In the genomic region with DNA sequence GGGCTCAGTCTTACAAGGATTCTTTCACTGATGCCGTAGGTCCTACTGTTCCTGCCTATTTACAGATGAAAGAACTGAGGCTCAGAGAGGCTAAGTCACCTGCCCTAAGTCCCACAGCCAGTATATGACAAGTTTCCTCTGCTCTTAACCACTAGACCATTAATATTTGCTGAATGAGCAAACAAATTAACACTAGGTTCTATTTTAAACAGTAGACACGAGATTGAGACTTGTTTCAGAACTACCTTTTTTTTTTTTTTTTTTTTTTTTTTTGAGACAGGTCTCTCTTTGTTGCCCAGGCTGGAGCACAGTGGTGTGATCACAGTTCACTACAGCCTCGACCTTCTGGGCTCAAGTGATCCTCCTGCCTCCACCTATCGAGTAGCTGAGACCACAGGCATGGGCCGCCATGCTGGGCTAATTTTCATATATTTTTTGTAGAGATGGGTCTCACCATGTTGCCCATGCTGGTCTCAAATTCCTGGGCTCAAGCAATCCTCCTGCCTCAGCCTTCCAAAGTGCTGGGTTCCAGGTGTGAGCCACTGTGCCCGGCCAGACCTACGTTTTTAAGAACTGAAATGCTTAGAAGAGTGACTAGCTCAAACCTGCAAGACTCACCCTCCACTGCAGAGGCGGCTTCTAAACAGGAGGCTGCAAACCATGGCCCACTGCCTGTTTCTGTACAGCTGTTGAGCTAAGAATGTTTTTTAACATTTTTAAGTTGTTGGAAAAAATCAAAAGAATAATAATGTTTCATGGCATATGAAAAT, we compare ENCODE assay signal across 8 cellular contexts. TPM values are rescaled to one million over a fixed set of nuclear protein-coding genes. Genes with fewer than 3 reads are reported as not detected.
DNase-seq lines count a peak whose midpoint lies in the region; ATAC-seq and TF ChIP-seq lines count a peak whose summit lies in the region.
"Had no signal": no experiment of that assay in that cellular context is flagged by ENCODE, and none has a peak within 500 bp of the region (broad histone marks: within the 10 kb centered on the region; RNA-seq: fewer than 3 reads in every experiment).

No MANE protein-coding gene starts in this region.

- H3K9me2 ChIP-seq in hepatocyte (replicated peaks; ENCODE audit: insufficient read depth) = no peaks in the 10 kb centered on the region

- H3K27me3 ChIP-seq in spleen (replicated peaks in 1 of 7) = no peaks in the 10 kb centered on the region
- H3K27me3 ChIP-seq in hepatocyte = no peaks in the 10 kb centered on the region
- no peaks in the 10 kb centered on the region for H3K27me3 ChIP-seq in upper lobe of left lung
- H3K27me3 ChIP-seq: adrenal gland had no signal

- intact Hi-C loops in spleen (cut with DNase I; ENCODE audit: low total_unique reads) = no loop called here

- TF ChIP-seq POLR2A in spleen (IDR thresholded peaks at IDR 0.05) (no peak), upper lobe of left lung (IDR thresholded peaks at IDR 0.05) (no peak)

- H3K27ac ChIP-seq in spleen = peak overlapping the region in 5 of 8 donors; percentile 11 to 58 (median 22)
- no peak overlapping the region for H3K27ac ChIP-seq in hepatocyte
- H3K27ac ChIP-seq in upper lobe of left lung = no peak overlapping the region

- ATAC-seq in GM18520 (IDR thresholded peaks at IDR 0.05; ENCODE audit: unreplicated experiment) (peak; percentile 63), GM21526 (IDR thresholded peaks at IDR 0.05; ENCODE audit: low FRiP score, unreplicated experiment) (peak; percentile 53), HG03354 (IDR thresholded peaks at IDR 0.05; ENCODE audit: poor library complexity, severe bottlenecking, unreplicated experiment) (peak; percentile 62), upper lobe of left lung (ENCODE audit: low FRiP score in 2 of 2) (no peak)

- no peak overlapping the region for H3K4me2 ChIP-seq in hepatocyte

- TF ChIP-seq EP300 in upper lobe of left lung (IDR thresholded peaks at IDR 0.05) = no peak

- no peaks in the 10 kb centered on the region for H4K20me1 ChIP-seq in hepatocyte (ENCODE audit: insufficient read depth, poor library complexity, severe bottlenecking)

- no peak for TF ChIP-seq CTCF in spleen (IDR thresholded peaks at IDR 0.05 in 8 of 11, conservative IDR thresholded peaks at IDR 0.05 in 3 of 11)
- no peak for TF ChIP-seq CTCF in hepatocyte (IDR thresholded peaks at IDR 0.05; ENCODE audit: poor library complexity)
- no peak for TF ChIP-seq CTCF in upper lobe of left lung (IDR thresholded peaks at IDR 0.05)

- H3K4me1 ChIP-seq in spleen (peaks cover 15 to 100% (median 63%) of the 10 kb centered on the region in 6 donors), hepatocyte (ENCODE audit: insufficient read depth) (peaks cover 21% of the 10 kb centered on the region), upper lobe of left lung (peaks cover 16 to 34% (median 31%) of the 10 kb centered on the region in 4 donors)

- H2AFZ ChIP-seq in hepatocyte = no peak overlapping the region

- DNase-seq in spleen (peak; percentile 47), hepatocyte (ENCODE audit: low spot score) (no peak), upper lobe of left lung (no peak), dedifferentiated amniotic fluid mesenchymal stem cell (ENCODE audit: extremely low spot score) (no peak)
- DNase-seq: adrenal gland had no signal

- H3K9me3 ChIP-seq in spleen (no peaks in the 10 kb centered on the region), hepatocyte (ENCODE audit: low read depth) (no peaks in the 10 kb centered on the region), upper lobe of left lung (no peaks in the 10 kb centered on the region)
- H3K9me3 ChIP-seq: adrenal gland had no signal

- 73 to 81% (median 78%) methylated on average over 8 of the region's 8 CpGs for WGBS in spleen, 5 donors
- 86% methylated on average over 8 of the region's 8 CpGs for WGBS in hepatocyte (ENCODE audit: low lambda C conversion rate, missing lambda C conversion rate)
- 85 to 86% methylated on average over 8 of the region's 8 CpGs for WGBS in upper lobe of left lung, 2 donors

- H3K4me3 ChIP-seq in spleen (no peak overlapping the region), hepatocyte (no peak overlapping the region), upper lobe of left lung (no peak overlapping the region)
- H3K4me3 ChIP-seq: adrenal gland had no signal

- H3K79me2 ChIP-seq in hepatocyte = no peaks in the 10 kb centered on the region

- H3K36me3 ChIP-seq in spleen (peaks cover 0 to 51% (median 0%) of the 10 kb centered on the region in 6 donors), hepatocyte (replicated peaks; ENCODE audit: insufficient read depth, low read depth) (no peaks in the 10 kb centered on the region), upper lobe of left lung (peaks cover 0 to 8% (median 0%) of the 10 kb centered on the region in 4 donors)
- H3K36me3 ChIP-seq: adrenal gland had no signal

RNA-seq across cellular contexts. Expression of a gene that starts 12.9 kb away (rescaled TPM):
- total RNA-seq in spleen (10 to 100 TPM; 26.8 to 34.5 (median 28.9) TPM), hepatocyte (2.0 and 2.4 TPM in 2 replicates), upper lobe of left lung (10 to 100 TPM; 15.6 to 38.8 (median 19.0) TPM)
- polyA plus RNA-seq in spleen (1 to 10 TPM; 1.4 to 5.2 (median 1.8) TPM), hepatocyte (0.16 and 1.3 TPM in 2 replicates)

RNA-seq across cellular contexts. Expression of a gene that starts 31.3 kb away (rescaled TPM):
- total RNA-seq in spleen (10 to 100 TPM; 18.2 to 48.4 (median 24.6) TPM), hepatocyte (50.0 and 63.5 TPM in 2 replicates), upper lobe of left lung (10 to 100 TPM; 12.6 to 34.8 (median 25.0) TPM)
- polyA plus RNA-seq in spleen (10 to 100 TPM; 24.4 to 37.3 (median 34.0) TPM), hepatocyte (94.5 and 105 TPM in 2 replicates)

Comparison
In these comparisons a context has a peak if more than half of its experiments do, and no peak if none do; other contexts are left out.
1. ATAC-seq: peak in GM18520 (single experiment), GM21526 (single experiment) and HG03354 (single experiment); none in upper lobe of left lung (0 of 2).
2. H3K27ac ChIP-seq: peak in spleen (5 of 8); none in hepatocyte (single experiment) and upper lobe of left lung (0 of 4).